ENCODE assay signal across 8 cellular contexts in genomic region chr6:32971581-32972352, GRCh38.
DNase-seq lines count a peak whose midpoint lies in the region; ATAC-seq and FAIRE-seq lines count a peak whose summit lies in the region.

No MANE protein-coding gene starts in this region.

- H3K27ac ChIP-seq in BLaER1 treated with 17β-estradiol and CSF1 and Interleukin-3, amounts not matched to agents 10 nM and 100 nM = peak overlapping the region; percentile 98 to 100 (median 100)

- no peaks in the 10 kb centered on the region for H3K27me3 ChIP-seq in BLaER1 treated with 17β-estradiol and CSF1 and Interleukin-3, amounts not matched to agents 10 nM and 100 nM

- DNase-seq in NCI-H524 treated with DMSO at 0.1 percent for 48 hours (lab: John Stamatoyannopoulos, UW) (peak; percentile 99), kidney tubule cell (ENCODE audit: low spot score) (peak; percentile 100)
- peak; percentile 100 for DNase-seq in activated CD4-positive, alpha-beta T cell treated with anti-CD3 and anti-CD28 coated beads for 48 hours
- DNase-seq in stimulated activated CD4-positive, alpha-beta T cell treated with anti-CD3 and anti-CD28 coated beads, Interleukin-1b, Interleukin-23, amount 100 ng/mL, for 1 hour (ENCODE audit: low read depth in 2 of 2) = peak; percentile 98 to 100

- peaks cover 0 to 12% (median 6%) of the 10 kb centered on the region in 11 experiments; a peak in 10 of 22 replicates for H3K9me3 ChIP-seq in BLaER1 treated with 17β-estradiol and CSF1 and Interleukin-3, amounts not matched to agents 10 nM and 100 nM (replicated peaks in 1 of 11)

- peak overlapping the region; percentile 96 to 100 (median 99) for H3K9ac ChIP-seq in BLaER1 treated with 17β-estradiol and CSF1 and Interleukin-3, amounts not matched to agents 10 nM and 100 nM

- ATAC-seq in GM19324 (IDR thresholded peaks at IDR 0.05; ENCODE audit: low FRiP score, unreplicated experiment) (peak; percentile 49), HG03460 (IDR thresholded peaks at IDR 0.05; ENCODE audit: unreplicated experiment) (peak; percentile 38)

- peaks cover 27 to 34% (median 32%) of the 10 kb centered on the region in 10 experiments for H3K4me1 ChIP-seq in BLaER1 treated with 17β-estradiol and CSF1 and Interleukin-3, amounts not matched to agents 10 nM and 100 nM

- peak; percentile 77 for FAIRE-seq in colon (lab: Jason Lieb, UNC)

- peak overlapping the region; percentile 74 to 99 (median 97) for H3K4me3 ChIP-seq in BLaER1 treated with 17β-estradiol and CSF1 and Interleukin-3, amounts not matched to agents 10 nM and 100 nM

- peak overlapping the region; percentile 88 to 99 (median 96) for H3K4me2 ChIP-seq in BLaER1 treated with 17β-estradiol and CSF1 and Interleukin-3, amounts not matched to agents 10 nM and 100 nM

- peaks cover 46 to 47% (median 47%) of the 10 kb centered on the region in 11 experiments for H3K36me3 ChIP-seq in BLaER1 treated with 17β-estradiol and CSF1 and Interleukin-3, amounts not matched to agents 10 nM and 100 nM

- peaks cover 47 to 48% (median 47%) of the 10 kb centered on the region in 11 experiments for H4K20me1 ChIP-seq in BLaER1 treated with 17β-estradiol and CSF1 and Interleukin-3, amounts not matched to agents 10 nM and 100 nM

Comparison
In these comparisons a context has a peak if more than half of its experiments do, and no peak if none do; other contexts are left out.
1. Peak in every context shown above with its lines: DNase-seq, ATAC-seq, H3K4me3 ChIP-seq and H3K27ac ChIP-seq.